In the genomic region with DNA sequence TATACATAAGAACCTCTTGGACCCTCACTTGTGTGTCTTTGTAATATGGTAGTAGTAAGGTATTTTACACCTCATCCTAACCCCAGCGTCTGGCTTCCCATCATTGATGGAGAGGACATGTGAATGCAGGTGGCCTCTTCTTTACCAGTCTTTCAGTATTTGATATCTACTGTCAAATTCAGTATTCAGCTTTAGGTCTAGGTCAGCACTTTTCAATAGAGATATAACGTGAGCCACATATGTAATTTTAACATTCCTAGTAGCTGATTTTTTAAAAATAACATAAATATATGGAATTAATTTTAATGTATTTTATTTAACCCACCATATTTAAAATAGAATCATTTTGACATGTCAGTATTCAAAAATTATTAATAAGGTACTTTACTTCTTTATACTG, we compare ENCODE assay signal across 12 cellular contexts. TPM values are rescaled to one million over a fixed set of nuclear protein-coding genes. Genes with fewer than 3 reads are reported as not detected.
DNase-seq lines count a peak whose midpoint lies in the region; ATAC-seq, FAIRE-seq and TF ChIP-seq lines count a peak whose summit lies in the region.
"Had no signal": no experiment of that assay in that cellular context is flagged by ENCODE, and none has a peak within 500 bp of the region (broad histone marks: within the 10 kb centered on the region; RNA-seq: fewer than 3 reads in every experiment).

No MANE protein-coding gene starts in this region.

- H3K27ac ChIP-seq in cardiac muscle cell (no peak overlapping the region), ascending aorta (no peak overlapping the region), kidney (ENCODE audit: low read depth in 2 of 2, low read length in 2 of 2) (no peak overlapping the region), tibial artery (no peak overlapping the region)
- H3K27ac ChIP-seq: thoracic aorta had no signal

- H3K4me1 ChIP-seq in cardiac muscle cell (ENCODE audit: low read depth) (peaks cover 14% of the 10 kb centered on the region), ascending aorta (peaks cover 0 to 15% of the 10 kb centered on the region in 2 donors), kidney (ENCODE audit: control insufficient read depth in 1 of 2, insufficient read depth in 1 of 2, low read depth in 1 of 2, low read length in 2 of 2) (peaks cover 3 to 4% of the 10 kb centered on the region in 2 donors), tibial artery (peaks cover 0 to 41% (median 2%) of the 10 kb centered on the region in 4 donors)

- H3K9me3 Mint-ChIP-seq in activated naive CD4-positive, alpha-beta T cell treated with anti-CD3 and anti-CD28 coated beads, Interleukin-2, amount 10 ng/mL, durations not matched to agents 7 days and 5 days = no peaks in the 10 kb centered on the region

- H3K4me3 ChIP-seq in cardiac muscle cell (peak overlapping the region; percentile 92), ascending aorta (peak overlapping the region; percentile 62 to 97), kidney (ENCODE audit: low read length in 2 of 2) (peak overlapping the region; percentile 9 to 62), tibial artery (peak overlapping the region; percentile 74 to 91)

- DNase-seq in cardiac muscle cell (ENCODE audit: low read depth in 1 of 2, low spot score in 1 of 2) (no peak), Right ventricle myocardium superior (no peak), ascending aorta (ENCODE audit: low spot score in 2 of 2) (no peak), kidney (no peak), tibial artery (no peak), germinal center (ENCODE audit: low spot score) (no peak), NCI-H1417 treated with DMSO at 0.1 percent for 48 hours (lab: John Stamatoyannopoulos, UW) (no peak)
- DNase-seq in activated naive CD4-positive, alpha-beta T cell treated with anti-CD3 and anti-CD28 coated beads, Interleukin-2, amount 10 ng/mL, durations not matched to agents 7 days and 5 days = no peak
- DNase-seq: activated CD4-positive, alpha-beta T cell treated with anti-CD3 and anti-CD28 coated beads for 48 hours; left cardiac atrium; NCI-H1105 had no signal

- FAIRE-seq in kidney (lab: Jason Lieb, UNC) = no peak

- H3K4me1 Mint-ChIP-seq in activated naive CD4-positive, alpha-beta T cell treated with anti-CD3 and anti-CD28 coated beads, Interleukin-2, amount 10 ng/mL, durations not matched to agents 7 days and 5 days = peaks cover 31% of the 10 kb centered on the region

- H3K36me3 ChIP-seq in cardiac muscle cell (no peaks in the 10 kb centered on the region), ascending aorta (no peaks in the 10 kb centered on the region), kidney (ENCODE audit: control insufficient read depth in 1 of 2, insufficient read depth in 2 of 2, low read length in 2 of 2) (no peaks in the 10 kb centered on the region), tibial artery (no peaks in the 10 kb centered on the region)
- H3K36me3 ChIP-seq: thoracic aorta had no signal

- H3K9ac ChIP-seq in kidney (ENCODE audit: low read length in 2 of 2) = no peak overlapping the region

- H3K27me3 ChIP-seq in cardiac muscle cell = no peaks in the 10 kb centered on the region
- H3K27me3 ChIP-seq in ascending aorta = no peaks in the 10 kb centered on the region
- no peaks in the 10 kb centered on the region for H3K27me3 ChIP-seq in tibial artery

- ATAC-seq in Right ventricle myocardium superior (ENCODE audit: poor library complexity) = no peak
- ATAC-seq: left cardiac atrium had no signal

- CTCF ChIA-PET in activated naive CD4-positive, alpha-beta T cell treated with anti-CD3 and anti-CD28 coated beads, Interleukin-2, amount 10 ng/mL, durations not matched to agents 7 days and 5 days (lab: Charles Lee) = no interaction called here

- no peak overlapping the region for H3K4me3 Mint-ChIP-seq in activated naive CD4-positive, alpha-beta T cell treated with anti-CD3 and anti-CD28 coated beads, Interleukin-2, amount 10 ng/mL, durations not matched to agents 7 days and 5 days

- intact Hi-C loops in Right ventricle myocardium superior (cut with DNase I) (no loop called here), ascending aorta (cut with DNase I) (loop anchor here (10.0 kb wide), 3 partner anchors 182 to 1138 kb away; a partner anchor contains a TSS), kidney (cut with DNase I) (no loop called here), tibial artery (cut with DNase I; ENCODE audit: low total_unique reads) (loop anchor here (5.0 kb wide), 1 partner anchor 365 kb away; no protein-coding TSS in a partner anchor)

- peaks cover 14% of the 10 kb centered on the region for H3K36me3 Mint-ChIP-seq in activated naive CD4-positive, alpha-beta T cell treated with anti-CD3 and anti-CD28 coated beads, Interleukin-2, amount 10 ng/mL, durations not matched to agents 7 days and 5 days

- H3K9me3 ChIP-seq in cardiac muscle cell (ENCODE audit: low read depth) (no peaks in the 10 kb centered on the region), ascending aorta (no peaks in the 10 kb centered on the region), kidney (ENCODE audit: control insufficient read depth in 1 of 2, low read length in 2 of 2) (no peaks in the 10 kb centered on the region), tibial artery (no peaks in the 10 kb centered on the region)
- H3K9me3 ChIP-seq: thoracic aorta had no signal

- no peak overlapping the region for H3K27ac Mint-ChIP-seq in activated naive CD4-positive, alpha-beta T cell treated with anti-CD3 and anti-CD28 coated beads, Interleukin-2, amount 10 ng/mL, durations not matched to agents 7 days and 5 days

- TF ChIP-seq CTCF in cardiac muscle cell (IDR thresholded peaks at IDR 0.05; ENCODE audit: low read depth, low read length) (no peak), ascending aorta (IDR thresholded peaks at IDR 0.05) (no peak), kidney (IDR thresholded peaks at IDR 0.05; ENCODE audit: borderline replicate concordance, extremely low read depth, insufficient read depth) (no peak), tibial artery (IDR thresholded peaks at IDR 0.05) (no peak)

- H3K27me3 Mint-ChIP-seq in activated naive CD4-positive, alpha-beta T cell treated with anti-CD3 and anti-CD28 coated beads, Interleukin-2, amount 10 ng/mL, durations not matched to agents 7 days and 5 days = no peaks in the 10 kb centered on the region

RNA-seq across cellular contexts. Expression of a gene that starts 2.9 kb away (rescaled TPM):
- total RNA-seq in cardiac muscle cell = 23.1 and 24.3 TPM in 2 replicates
- polyA plus RNA-seq in cardiac muscle cell = 15.1 and 22.6 TPM in 2 replicates
- 12.1 TPM for total RNA-seq in Right ventricle myocardium superior
- 37.1 TPM for total RNA-seq in ascending aorta
- 25.5 TPM for total RNA-seq in kidney
- polyA plus RNA-seq in kidney (ENCODE audit: insufficient read depth, low read depth, low replicate concordance) = 7.4 TPM

Comparison
In these comparisons a context has a peak if more than half of its experiments do, and no peak if none do; other contexts are left out.
1. H3K4me3 ChIP-seq: peak in every context shown above with its lines; median percentile 92 in cardiac muscle cell; 82 in tibial artery; 80 in ascending aorta; 36 in kidney.
2. intact Hi-C loops: an anchor here in ascending aorta (10.0 kb wide) and tibial artery (5.0 kb wide); none called in Right ventricle myocardium superior and kidney.